ENCODE assay signal across 1 cellular context in the genomic region with DNA sequence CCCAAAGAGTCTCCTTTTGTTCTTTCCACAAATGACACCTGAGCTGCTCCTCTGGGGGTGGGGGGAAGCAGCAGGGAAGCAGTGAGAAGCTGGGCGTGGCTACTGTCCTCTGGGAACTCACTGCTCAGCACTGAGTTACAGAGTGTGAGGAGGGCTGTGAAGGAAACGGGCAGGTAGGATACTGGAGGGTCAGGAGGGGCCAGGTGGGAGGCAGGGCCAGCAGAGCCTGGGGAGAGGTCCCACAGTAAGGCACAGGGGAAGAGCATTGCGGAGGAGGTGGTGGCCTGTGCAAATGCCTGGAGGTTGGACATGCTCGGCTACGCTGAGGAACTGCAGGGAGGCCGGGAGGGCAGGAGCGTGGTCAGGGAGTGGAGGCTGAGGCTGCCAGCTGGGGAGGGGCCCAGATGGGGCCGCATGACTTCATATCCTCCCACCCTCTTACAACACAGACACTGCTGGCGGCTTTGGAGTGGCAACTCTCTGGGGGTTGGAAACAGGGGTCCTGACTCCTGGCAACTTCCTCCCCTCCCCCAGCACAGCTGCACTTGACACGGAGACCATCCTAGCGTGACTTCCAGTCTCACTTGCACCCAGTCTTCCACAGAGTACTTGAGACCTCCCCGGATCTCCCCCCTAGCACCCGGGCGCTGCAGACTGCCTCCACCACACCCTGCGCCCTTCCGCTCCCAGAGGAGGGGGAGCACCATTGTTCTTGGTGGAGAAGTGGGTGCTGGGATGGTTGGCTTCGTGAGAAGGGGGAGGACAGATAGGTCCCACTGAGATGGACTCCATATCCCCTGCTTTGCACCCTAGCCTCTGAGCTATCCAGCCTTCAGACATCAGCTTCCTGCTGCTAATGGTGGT.
TF ChIP-seq lines count a peak whose summit lies in the region.

No MANE protein-coding gene starts in this region.

TF ChIP-seq in HCT116, 20 proteins besides CTCF, POLR2A, EP300 and RAD21 (continued from another document):
- TF ChIP-seq, protein P1, sequence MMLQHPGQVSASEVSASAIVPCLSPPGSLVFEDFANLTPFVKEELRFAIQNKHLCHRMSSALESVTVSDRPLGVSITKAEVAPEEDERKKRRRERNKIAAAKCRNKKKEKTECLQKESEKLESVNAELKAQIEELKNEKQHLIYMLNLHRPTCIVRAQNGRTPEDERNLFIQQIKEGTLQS (IDR thresholded peaks at IDR 0.05): no peak
